ENCODE assay signal across 13 cellular contexts in the genomic region with DNA sequence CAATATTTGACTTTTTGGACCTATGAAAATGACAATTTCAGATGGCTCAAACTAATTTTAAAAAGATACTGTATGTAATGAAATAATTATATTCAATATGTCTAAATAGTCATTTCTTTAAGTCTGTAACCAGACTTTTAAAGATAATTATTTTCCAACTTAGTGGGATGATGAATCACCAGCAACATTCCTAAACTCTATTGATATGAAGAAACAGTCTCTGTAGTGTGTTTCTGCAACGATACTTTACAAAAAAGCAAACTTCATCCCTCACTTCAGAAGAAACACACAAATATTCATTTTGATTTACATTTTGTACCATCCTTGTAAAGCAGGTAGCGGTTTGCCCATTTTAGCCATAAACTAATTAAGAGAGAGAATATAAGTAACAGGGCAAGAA.
"Had no signal": no experiment of that assay in that cellular context is flagged by ENCODE, and none has a peak within 500 bp of the region (broad histone marks: within the 10 kb centered on the region; RNA-seq: fewer than 3 reads in every experiment).

No MANE protein-coding gene starts in this region.

- H3K9me3 ChIP-seq: lower lobe of right lung, ovary had no signal

- H3K4me1 Mint-ChIP-seq: activated CD4-positive, alpha-beta T cell treated with anti-CD3 and anti-CD28 coated beads, Interleukin-2, amount 10 ng/mL, durations not matched to agents 7 days and 5 days; stimulated activated naive CD8-positive, alpha-beta T cell treated with anti-CD3 and anti-CD28 coated beads, Interleukin-15, amount 100 ng/mL, for 72 hours had no signal

- FAIRE-seq: colon had no signal

- H3K27me3 ChIP-seq: ovary had no signal

- H3K27me3 Mint-ChIP-seq: activated CD4-positive, alpha-beta T cell treated with anti-CD3 and anti-CD28 coated beads, Interleukin-2, amount 10 ng/mL, durations not matched to agents 7 days and 5 days; type B pancreatic cell had no signal

- H3K4me1 ChIP-seq: lower lobe of right lung had no signal

- H3K27ac ChIP-seq: lower lobe of right lung, ovary had no signal

- ATAC-seq: esophagus mucosa; left colon; lower lobe of right lung; sciatic nerve; stimulated activated naive CD8-positive, alpha-beta T cell treated with anti-CD3 and anti-CD28 coated beads, Interleukin-15, amount 100 ng/mL, for 72 hours had no signal

- H3K9me3 Mint-ChIP-seq: activated CD4-positive, alpha-beta T cell treated with anti-CD3 and anti-CD28 coated beads, Interleukin-2, amount 10 ng/mL, durations not matched to agents 7 days and 5 days; stimulated activated naive CD8-positive, alpha-beta T cell treated with anti-CD3 and anti-CD28 coated beads, Interleukin-15, amount 100 ng/mL, for 72 hours had no signal

- H3K27ac Mint-ChIP-seq: activated CD4-positive, alpha-beta T cell treated with anti-CD3 and anti-CD28 coated beads, Interleukin-2, amount 10 ng/mL, durations not matched to agents 7 days and 5 days; mesothelial cell of epicardium; stimulated activated naive CD8-positive, alpha-beta T cell treated with anti-CD3 and anti-CD28 coated beads, Interleukin-15, amount 100 ng/mL, for 72 hours; type B pancreatic cell had no signal

- H3K36me3 ChIP-seq: lower lobe of right lung, ovary had no signal

- H3K4me3 Mint-ChIP-seq: activated CD4-positive, alpha-beta T cell treated with anti-CD3 and anti-CD28 coated beads, Interleukin-2, amount 10 ng/mL, durations not matched to agents 7 days and 5 days; mesothelial cell of epicardium; stimulated activated naive CD8-positive, alpha-beta T cell treated with anti-CD3 and anti-CD28 coated beads, Interleukin-15, amount 100 ng/mL, for 72 hours; type B pancreatic cell had no signal

- H3K36me3 Mint-ChIP-seq: mesothelial cell of epicardium had no signal

- H3K4me3 ChIP-seq: lower lobe of right lung, ovary had no signal

- DNase-seq: activated CD4-positive, alpha-beta T cell treated with anti-CD3 and anti-CD28 coated beads, Interleukin-2, amount 10 ng/mL, durations not matched to agents 7 days and 5 days; activated CD8-positive, alpha-beta memory T cell treated with anti-CD3 and anti-CD28 coated beads for 24 hours; glutamatergic neuron; left colon; lower lobe of right lung; ovary; stimulated activated CD4-positive, alpha-beta T cell treated with anti-CD3 and anti-CD28 coated beads, Interleukin-1b, Interleukin-23, amount 100 ng/mL, for 48 hours; stimulated activated naive CD8-positive, alpha-beta T cell treated with anti-CD3 and anti-CD28 coated beads, Interleukin-15, amount 100 ng/mL, for 72 hours had no signal
